Comparison of ENCODE assay signal across 1 cellular context in genomic region chr1:75632350-75632949, GRCh38.
TF ChIP-seq lines count a peak whose summit lies in the region.

No MANE protein-coding gene starts in this region.

TF ChIP-seq in GM23338, 12 proteins besides CTCF, POLR2A, EP300 and RAD21 (continued from another document):
- TF ChIP-seq ZNF462 (CRISPR knock-in tag; IDR thresholded peaks at IDR 0.05) = no peak
